In genomic region chr11:45021692-45022130, GRCh38 we compare ENCODE assay signal across 9 cellular contexts.
DNase-seq lines count a peak whose midpoint lies in the region; ATAC-seq and TF ChIP-seq lines count a peak whose summit lies in the region.
"Had no signal": no experiment of that assay in that cellular context is flagged by ENCODE, and none has a peak within 500 bp of the region (broad histone marks: within the 10 kb centered on the region; RNA-seq: fewer than 3 reads in every experiment).

No MANE protein-coding gene starts in this region.

- no peaks in the 10 kb centered on the region for H3K79me1 ChIP-seq in neuronal stem cell (ENCODE audit: low read depth, low read length)

- H4K8ac ChIP-seq in neuronal stem cell (ENCODE audit: low read depth, low read length) = no peak overlapping the region

- no peak overlapping the region for H3K9ac ChIP-seq in neuronal stem cell (ENCODE audit: low read depth, low read length, poor library complexity)

- no peak overlapping the region for H3K23ac ChIP-seq in neuronal stem cell (ENCODE audit: low read depth, low read length, poor library complexity)

- H3K18ac ChIP-seq in neuronal stem cell (ENCODE audit: low read length) = peak overlapping the region; percentile 12

- no peak overlapping the region for H3K4me3 Mint-ChIP-seq in stimulated activated naive CD8-positive, alpha-beta T cell treated with anti-CD3 and anti-CD28 coated beads, Interleukin-15, amount 100 ng/mL, for 72 hours
- H3K4me3 Mint-ChIP-seq: activated naive CD8-positive, alpha-beta T cell had no signal

- no peak overlapping the region for H3K27ac ChIP-seq in neuronal stem cell (replicated peaks; ENCODE audit: low read length)

- H3K4me3 ChIP-seq in fibroblast of pulmonary artery (replicated peaks; ENCODE audit: low read depth, low read length) = no peak overlapping the region
- no peak overlapping the region for H3K4me3 ChIP-seq in neuronal stem cell (ENCODE audit: low read length in 2 of 2)

- peaks cover 0 to 10% of the 10 kb centered on the region in 2 donors for H3K4me1 ChIP-seq in neuronal stem cell (ENCODE audit: control insufficient read depth in 2 of 2, insufficient read depth in 1 of 2, low read depth in 1 of 2, low read length in 2 of 2)

- H3K9me3 Mint-ChIP-seq in stimulated activated naive CD8-positive, alpha-beta T cell treated with anti-CD3 and anti-CD28 coated beads, Interleukin-15, amount 100 ng/mL, for 72 hours = peaks cover 0 to 1% of the 10 kb centered on the region in 2 donors

- no peaks in the 10 kb centered on the region for H3K36me3 ChIP-seq in neuronal stem cell (replicated peaks in 1 of 2; ENCODE audit: control insufficient read depth in 2 of 2, insufficient read depth in 2 of 2, low read length in 2 of 2)

- no CpG with 5 or more reads among the region's 9 CpGs for WGBS in neuronal stem cell (ENCODE audit: extremely low coverage in 2 of 2, insufficient read length in 2 of 2, insufficient replicate concordance in 1 of 2), 2 donors

- H2AK5ac ChIP-seq in neuronal stem cell (ENCODE audit: low read depth, low read length) = no peak overlapping the region

- H2BK15ac ChIP-seq in neuronal stem cell (ENCODE audit: low read length) = peak overlapping the region; percentile 11

- H3K9me3 ChIP-seq in neuronal stem cell (replicated peaks in 1 of 2; ENCODE audit: control insufficient read depth in 2 of 2, insufficient read depth in 1 of 2, low read depth in 1 of 2, low read length in 2 of 2) = no peaks in the 10 kb centered on the region

- no peak for ATAC-seq in GM18907 (IDR thresholded peaks at IDR 0.05; ENCODE audit: unreplicated experiment)
- no peak for ATAC-seq in stimulated activated naive CD8-positive, alpha-beta T cell treated with anti-CD3 and anti-CD28 coated beads, Interleukin-15, amount 100 ng/mL, for 72 hours

- no peak for TF ChIP-seq CTCF in fibroblast of pulmonary artery (IDR thresholded peaks at IDR 0.05; ENCODE audit: low read length, missing control alignments)

- H4K91ac ChIP-seq in neuronal stem cell (ENCODE audit: low read depth, low read length, poor library complexity) = no peak overlapping the region

- no peak overlapping the region for H2BK12ac ChIP-seq in neuronal stem cell (ENCODE audit: low read length)

- H3K27me3 ChIP-seq in neuronal stem cell (ENCODE audit: control insufficient read depth in 3 of 3, insufficient read depth in 3 of 3, low read depth in 1 of 3, low read length in 3 of 3) = peaks cover 0 to 34% (median 0%) of the 10 kb centered on the region in 3 experiments

- peaks cover 19% of the 10 kb centered on the region for H3K27me3 Mint-ChIP-seq in stimulated activated naive CD8-positive, alpha-beta T cell treated with anti-CD3 and anti-CD28 coated beads, Interleukin-15, amount 100 ng/mL, for 72 hours

- H3K4me1 Mint-ChIP-seq in stimulated activated naive CD8-positive, alpha-beta T cell treated with anti-CD3 and anti-CD28 coated beads, Interleukin-15, amount 100 ng/mL, for 72 hours = peaks cover 17% of the 10 kb centered on the region

- H2BK120ac ChIP-seq in neuronal stem cell (ENCODE audit: low read depth, low read length) = no peak overlapping the region

- H3K4ac ChIP-seq in neuronal stem cell (ENCODE audit: low read length) = no peak overlapping the region

- H3K27ac Mint-ChIP-seq in stimulated activated naive CD8-positive, alpha-beta T cell treated with anti-CD3 and anti-CD28 coated beads, Interleukin-15, amount 100 ng/mL, for 72 hours = no peak overlapping the region
- H3K27ac Mint-ChIP-seq: activated naive CD8-positive, alpha-beta T cell had no signal

- no peak overlapping the region for H3K14ac ChIP-seq in neuronal stem cell (ENCODE audit: low read length)

- no peak overlapping the region for H3K4me2 ChIP-seq in neuronal stem cell (ENCODE audit: insufficient read depth, low read length, poor library complexity, severe bottlenecking)

- DNase-seq in DMS 273 (lab: John Stamatoyannopoulos, UW; ENCODE audit: unreplicated experiment) = peak; percentile 83
- DNase-seq in NCI-H2107 treated with DMSO at 0.1 percent for 48 hours (lab: John Stamatoyannopoulos, UW; ENCODE audit: unreplicated experiment) = peak; percentile 69
- DNase-seq in fibroblast of pulmonary artery (ENCODE audit: low read depth) = peak; percentile 64
- DNase-seq in neuronal stem cell (ENCODE audit: low spot score) = no peak
- no peak for DNase-seq in stimulated activated CD4-positive, alpha-beta T cell treated with anti-CD3 and anti-CD28 coated beads, Interleukin-2, amount 100 ng/mL, for 24 hours
- DNase-seq in stimulated activated naive CD8-positive, alpha-beta T cell treated with anti-CD3 and anti-CD28 coated beads, Interleukin-15, amount 100 ng/mL, for 72 hours = no peak
- no peak for DNase-seq in stimulated activated CD4-positive, alpha-beta T cell treated with anti-CD3 and anti-CD28 coated beads, Interleukin-4, amount 100 ng/mL, for 24 hours

- H2BK5ac ChIP-seq in neuronal stem cell (ENCODE audit: low read length) = no peak overlapping the region

- H2AFZ ChIP-seq in neuronal stem cell (ENCODE audit: low read length) = peak overlapping the region; percentile 30

Comparison
In these comparisons a context has a peak if more than half of its experiments do, and no peak if none do; other contexts are left out.
1. DNase-seq: peak in DMS 273 (single experiment), NCI-H2107 treated with DMSO at 0.1 percent for 48 hours (single experiment) and fibroblast of pulmonary artery (single experiment); none in neuronal stem cell (single experiment), stimulated activated CD4-positive, alpha-beta T cell treated with anti-CD3 and anti-CD28 coated beads, Interleukin-2, amount 100 ng/mL, for 24 hours (0 of 2), stimulated activated naive CD8-positive, alpha-beta T cell treated with anti-CD3 and anti-CD28 coated beads, Interleukin-15, amount 100 ng/mL, for 72 hours (0 of 2) and stimulated activated CD4-positive, alpha-beta T cell treated with anti-CD3 and anti-CD28 coated beads, Interleukin-4, amount 100 ng/mL, for 24 hours (single experiment).